2 cellular contexts compared by ENCODE assay signal in the genomic region with DNA sequence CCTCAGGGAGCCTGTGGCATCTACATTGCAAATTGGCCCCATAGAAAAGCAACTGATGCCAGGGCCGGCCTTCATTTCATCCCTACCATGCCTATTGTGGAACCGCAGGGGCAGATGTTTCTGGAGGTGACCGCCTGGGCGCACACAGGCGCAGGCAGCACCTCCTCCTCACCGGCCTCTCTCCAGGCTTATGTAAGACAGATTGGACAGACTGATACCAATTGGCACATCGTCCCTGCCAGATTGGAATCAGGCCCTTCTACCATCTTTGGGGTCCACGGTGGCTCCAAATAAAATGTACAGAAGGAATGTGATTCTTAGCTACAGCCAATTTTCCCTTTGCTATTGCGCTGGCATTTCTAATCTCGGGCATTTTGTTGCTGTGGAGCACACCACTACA.
TF ChIP-seq lines count a peak whose summit lies in the region.

No MANE protein-coding gene starts in this region.

TF ChIP-seq in GM23338, 12 proteins besides CTCF, POLR2A, EP300 and RAD21 (continues in another document):
- TF ChIP-seq, protein P1, sequence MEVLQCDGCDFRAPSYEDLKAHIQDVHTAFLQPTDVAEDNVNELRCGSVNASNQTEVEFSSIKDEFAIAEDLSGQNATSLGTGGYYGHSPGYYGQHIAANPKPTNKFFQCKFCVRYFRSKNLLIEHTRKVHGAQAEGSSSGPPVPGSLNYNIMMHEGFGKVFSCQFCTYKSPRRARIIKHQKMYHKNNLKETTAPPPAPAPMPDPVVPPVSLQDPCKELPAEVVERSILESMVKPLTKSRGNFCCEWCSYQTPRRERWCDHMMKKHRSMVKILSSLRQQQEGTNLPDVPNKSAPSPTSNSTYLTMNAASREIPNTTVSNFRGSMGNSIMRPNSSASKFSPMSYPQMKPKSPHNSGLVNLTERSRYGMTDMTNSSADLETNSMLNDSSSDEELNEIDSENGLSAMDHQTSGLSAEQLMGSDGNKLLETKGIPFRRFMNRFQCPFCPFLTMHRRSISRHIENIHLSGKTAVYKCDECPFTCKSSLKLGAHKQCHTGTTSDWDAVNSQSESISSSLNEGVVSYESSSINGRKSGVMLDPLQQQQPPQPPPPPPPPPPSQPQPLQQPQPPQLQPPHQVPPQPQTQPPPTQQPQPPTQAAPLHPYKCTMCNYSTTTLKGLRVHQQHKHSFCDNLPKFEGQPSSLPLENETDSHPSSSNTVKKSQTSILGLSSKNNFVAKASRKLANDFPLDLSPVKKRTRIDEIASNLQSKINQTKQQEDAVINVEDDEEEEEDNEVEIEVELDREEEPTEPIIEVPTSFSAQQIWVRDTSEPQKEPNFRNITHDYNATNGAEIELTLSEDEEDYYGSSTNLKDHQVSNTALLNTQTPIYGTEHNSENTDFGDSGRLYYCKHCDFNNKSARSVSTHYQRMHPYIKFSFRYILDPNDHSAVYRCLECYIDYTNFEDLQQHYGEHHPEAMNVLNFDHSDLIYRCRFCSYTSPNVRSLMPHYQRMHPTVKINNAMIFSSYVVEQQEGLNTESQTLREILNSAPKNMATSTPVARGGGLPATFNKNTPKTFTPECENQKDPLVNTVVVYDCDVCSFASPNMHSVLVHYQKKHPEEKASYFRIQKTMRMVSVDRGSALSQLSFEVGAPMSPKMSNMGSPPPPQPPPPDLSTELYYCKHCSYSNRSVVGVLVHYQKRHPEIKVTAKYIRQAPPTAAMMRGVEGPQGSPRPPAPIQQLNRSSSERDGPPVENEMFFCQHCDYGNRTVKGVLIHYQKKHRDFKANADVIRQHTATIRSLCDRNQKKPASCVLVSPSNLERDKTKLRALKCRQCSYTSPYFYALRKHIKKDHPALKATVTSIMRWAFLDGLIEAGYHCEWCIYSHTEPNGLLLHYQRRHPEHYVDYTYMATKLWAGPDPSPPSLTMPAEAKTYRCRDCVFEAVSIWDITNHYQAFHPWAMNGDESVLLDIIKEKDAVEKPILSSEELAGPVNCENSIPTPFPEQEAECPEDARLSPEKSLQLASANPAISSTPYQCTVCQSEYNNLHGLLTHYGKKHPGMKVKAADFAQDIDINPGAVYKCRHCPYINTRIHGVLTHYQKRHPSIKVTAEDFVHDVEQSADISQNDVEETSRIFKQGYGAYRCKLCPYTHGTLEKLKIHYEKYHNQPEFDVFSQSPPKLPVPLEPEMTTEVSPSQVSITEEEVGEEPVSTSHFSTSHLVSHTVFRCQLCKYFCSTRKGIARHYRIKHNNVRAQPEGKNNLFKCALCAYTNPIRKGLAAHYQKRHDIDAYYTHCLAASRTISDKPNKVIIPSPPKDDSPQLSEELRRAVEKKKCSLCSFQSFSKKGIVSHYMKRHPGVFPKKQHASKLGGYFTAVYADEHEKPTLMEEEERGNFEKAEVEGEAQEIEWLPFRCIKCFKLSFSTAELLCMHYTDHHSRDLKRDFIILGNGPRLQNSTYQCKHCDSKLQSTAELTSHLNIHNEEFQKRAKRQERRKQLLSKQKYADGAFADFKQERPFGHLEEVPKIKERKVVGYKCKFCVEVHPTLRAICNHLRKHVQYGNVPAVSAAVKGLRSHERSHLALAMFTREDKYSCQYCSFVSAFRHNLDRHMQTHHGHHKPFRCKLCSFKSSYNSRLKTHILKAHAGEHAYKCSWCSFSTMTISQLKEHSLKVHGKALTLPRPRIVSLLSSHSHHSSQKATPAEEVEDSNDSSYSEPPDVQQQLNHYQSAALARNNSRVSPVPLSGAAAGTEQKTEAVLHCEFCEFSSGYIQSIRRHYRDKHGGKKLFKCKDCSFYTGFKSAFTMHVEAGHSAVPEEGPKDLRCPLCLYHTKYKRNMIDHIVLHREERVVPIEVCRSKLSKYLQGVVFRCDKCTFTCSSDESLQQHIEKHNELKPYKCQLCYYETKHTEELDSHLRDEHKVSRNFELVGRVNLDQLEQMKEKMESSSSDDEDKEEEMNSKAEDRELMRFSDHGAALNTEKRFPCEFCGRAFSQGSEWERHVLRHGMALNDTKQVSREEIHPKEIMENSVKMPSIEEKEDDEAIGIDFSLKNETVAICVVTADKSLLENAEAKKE (CRISPR knock-in tag; IDR thresholded peaks at IDR 0.05), result no peak
- TF ChIP-seq ZNF331 (CRISPR knock-in tag; IDR thresholded peaks at IDR 0.05; ENCODE audit: low read depth), result no peak
- no peak for TF ChIP-seq STAT1 (IDR thresholded peaks at IDR 0.05; ENCODE audit: unreplicated experiment)
- TF ChIP-seq, protein P2, sequence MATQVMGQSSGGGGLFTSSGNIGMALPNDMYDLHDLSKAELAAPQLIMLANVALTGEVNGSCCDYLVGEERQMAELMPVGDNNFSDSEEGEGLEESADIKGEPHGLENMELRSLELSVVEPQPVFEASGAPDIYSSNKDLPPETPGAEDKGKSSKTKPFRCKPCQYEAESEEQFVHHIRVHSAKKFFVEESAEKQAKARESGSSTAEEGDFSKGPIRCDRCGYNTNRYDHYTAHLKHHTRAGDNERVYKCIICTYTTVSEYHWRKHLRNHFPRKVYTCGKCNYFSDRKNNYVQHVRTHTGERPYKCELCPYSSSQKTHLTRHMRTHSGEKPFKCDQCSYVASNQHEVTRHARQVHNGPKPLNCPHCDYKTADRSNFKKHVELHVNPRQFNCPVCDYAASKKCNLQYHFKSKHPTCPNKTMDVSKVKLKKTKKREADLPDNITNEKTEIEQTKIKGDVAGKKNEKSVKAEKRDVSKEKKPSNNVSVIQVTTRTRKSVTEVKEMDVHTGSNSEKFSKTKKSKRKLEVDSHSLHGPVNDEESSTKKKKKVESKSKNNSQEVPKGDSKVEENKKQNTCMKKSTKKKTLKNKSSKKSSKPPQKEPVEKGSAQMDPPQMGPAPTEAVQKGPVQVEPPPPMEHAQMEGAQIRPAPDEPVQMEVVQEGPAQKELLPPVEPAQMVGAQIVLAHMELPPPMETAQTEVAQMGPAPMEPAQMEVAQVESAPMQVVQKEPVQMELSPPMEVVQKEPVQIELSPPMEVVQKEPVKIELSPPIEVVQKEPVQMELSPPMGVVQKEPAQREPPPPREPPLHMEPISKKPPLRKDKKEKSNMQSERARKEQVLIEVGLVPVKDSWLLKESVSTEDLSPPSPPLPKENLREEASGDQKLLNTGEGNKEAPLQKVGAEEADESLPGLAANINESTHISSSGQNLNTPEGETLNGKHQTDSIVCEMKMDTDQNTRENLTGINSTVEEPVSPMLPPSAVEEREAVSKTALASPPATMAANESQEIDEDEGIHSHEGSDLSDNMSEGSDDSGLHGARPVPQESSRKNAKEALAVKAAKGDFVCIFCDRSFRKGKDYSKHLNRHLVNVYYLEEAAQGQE (IDR thresholded peaks at IDR 0.05; ENCODE audit: unreplicated experiment), result no peak
- TF ChIP-seq POLR2AphosphoS5 (IDR thresholded peaks at IDR 0.05; ENCODE audit: low read depth), result no peak
- no peak for TF ChIP-seq ZNF114 (CRISPR knock-in tag; IDR thresholded peaks at IDR 0.05)
- TF ChIP-seq EZH2phosphoT487 (IDR thresholded peaks at IDR 0.05; ENCODE audit: unreplicated experiment), result no peak
- no peak for TF ChIP-seq EZH2 (IDR thresholded peaks at IDR 0.05; ENCODE audit: low read depth, unreplicated experiment)
- TF ChIP-seq NANOG (IDR thresholded peaks at IDR 0.05; ENCODE audit: borderline replicate concordance), result no peak
- TF ChIP-seq, protein P3, sequence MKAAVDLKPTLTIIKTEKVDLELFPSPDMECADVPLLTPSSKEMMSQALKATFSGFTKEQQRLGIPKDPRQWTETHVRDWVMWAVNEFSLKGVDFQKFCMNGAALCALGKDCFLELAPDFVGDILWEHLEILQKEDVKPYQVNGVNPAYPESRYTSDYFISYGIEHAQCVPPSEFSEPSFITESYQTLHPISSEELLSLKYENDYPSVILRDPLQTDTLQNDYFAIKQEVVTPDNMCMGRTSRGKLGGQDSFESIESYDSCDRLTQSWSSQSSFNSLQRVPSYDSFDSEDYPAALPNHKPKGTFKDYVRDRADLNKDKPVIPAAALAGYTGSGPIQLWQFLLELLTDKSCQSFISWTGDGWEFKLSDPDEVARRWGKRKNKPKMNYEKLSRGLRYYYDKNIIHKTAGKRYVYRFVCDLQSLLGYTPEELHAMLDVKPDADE (IDR thresholded peaks at IDR 0.05), result no peak

TF ChIP-seq in H1, 55 proteins besides CTCF, POLR2A, EP300 and RAD21:
- no peak for TF ChIP-seq YY1 (IDR thresholded peaks at IDR 0.05; ENCODE audit: low read depth, low read length)
- no peak for TF ChIP-seq SIRT6 (IDR thresholded peaks at IDR 0.05; ENCODE audit: low read length)
- no peak for TF ChIP-seq SRF (IDR thresholded peaks at IDR 0.05; ENCODE audit: low read depth, low read length)
- TF ChIP-seq CHD1 (IDR thresholded peaks at IDR 0.05; ENCODE audit: low read depth, low read length), result no peak
- TF ChIP-seq SP2 (IDR thresholded peaks at IDR 0.05; ENCODE audit: low read length), result no peak
